ENCODE assay signal across 3 cellular contexts in genomic region chr16:20899503-20900298, GRCh38.
TF ChIP-seq lines count a peak whose summit lies in the region.

No MANE protein-coding gene starts in this region.

TF ChIP-seq in SK-N-SH, 30 proteins besides CTCF, POLR2A, EP300 and RAD21:
- no peak for TF ChIP-seq USF1 (IDR thresholded peaks at IDR 0.05; ENCODE audit: borderline replicate concordance, low read depth)

TF ChIP-seq in endothelial cell of umbilical vein, 7 proteins besides CTCF, POLR2A, EP300 and RAD21:
- no peak for TF ChIP-seq MAX (IDR thresholded peaks at IDR 0.05; ENCODE audit: insufficient read depth, insufficient read length)
- no peak for TF ChIP-seq JUN (IDR thresholded peaks at IDR 0.05; ENCODE audit: borderline replicate concordance, insufficient read depth, insufficient read length, low read depth)
- TF ChIP-seq EZH2 (IDR thresholded peaks at IDR 0.05; ENCODE audit: borderline replicate concordance, low read depth, low read length, severe bottlenecking): no peak
- no peak for TF ChIP-seq POLR2AphosphoS5 (IDR thresholded peaks at IDR 0.05; ENCODE audit: insufficient read depth, low read depth, low read length)
- no peak for TF ChIP-seq MYC (IDR thresholded peaks at IDR 0.05; ENCODE audit: low read depth, low read length)
- TF ChIP-seq FOS (IDR thresholded peaks at IDR 0.05; ENCODE audit: borderline replicate concordance, insufficient read depth, low read length): no peak
- TF ChIP-seq GATA2 (IDR thresholded peaks at IDR 0.05; ENCODE audit: insufficient read depth, insufficient read length, low read depth, low read length): peak; percentile 40
TF ChIP-seq in endothelial cell of umbilical vein: peak in this region for 1.

TF ChIP-seq in neural cell, 6 proteins besides CTCF, POLR2A, EP300 and RAD21 (continued from another document):
- TF ChIP-seq, protein P1, sequence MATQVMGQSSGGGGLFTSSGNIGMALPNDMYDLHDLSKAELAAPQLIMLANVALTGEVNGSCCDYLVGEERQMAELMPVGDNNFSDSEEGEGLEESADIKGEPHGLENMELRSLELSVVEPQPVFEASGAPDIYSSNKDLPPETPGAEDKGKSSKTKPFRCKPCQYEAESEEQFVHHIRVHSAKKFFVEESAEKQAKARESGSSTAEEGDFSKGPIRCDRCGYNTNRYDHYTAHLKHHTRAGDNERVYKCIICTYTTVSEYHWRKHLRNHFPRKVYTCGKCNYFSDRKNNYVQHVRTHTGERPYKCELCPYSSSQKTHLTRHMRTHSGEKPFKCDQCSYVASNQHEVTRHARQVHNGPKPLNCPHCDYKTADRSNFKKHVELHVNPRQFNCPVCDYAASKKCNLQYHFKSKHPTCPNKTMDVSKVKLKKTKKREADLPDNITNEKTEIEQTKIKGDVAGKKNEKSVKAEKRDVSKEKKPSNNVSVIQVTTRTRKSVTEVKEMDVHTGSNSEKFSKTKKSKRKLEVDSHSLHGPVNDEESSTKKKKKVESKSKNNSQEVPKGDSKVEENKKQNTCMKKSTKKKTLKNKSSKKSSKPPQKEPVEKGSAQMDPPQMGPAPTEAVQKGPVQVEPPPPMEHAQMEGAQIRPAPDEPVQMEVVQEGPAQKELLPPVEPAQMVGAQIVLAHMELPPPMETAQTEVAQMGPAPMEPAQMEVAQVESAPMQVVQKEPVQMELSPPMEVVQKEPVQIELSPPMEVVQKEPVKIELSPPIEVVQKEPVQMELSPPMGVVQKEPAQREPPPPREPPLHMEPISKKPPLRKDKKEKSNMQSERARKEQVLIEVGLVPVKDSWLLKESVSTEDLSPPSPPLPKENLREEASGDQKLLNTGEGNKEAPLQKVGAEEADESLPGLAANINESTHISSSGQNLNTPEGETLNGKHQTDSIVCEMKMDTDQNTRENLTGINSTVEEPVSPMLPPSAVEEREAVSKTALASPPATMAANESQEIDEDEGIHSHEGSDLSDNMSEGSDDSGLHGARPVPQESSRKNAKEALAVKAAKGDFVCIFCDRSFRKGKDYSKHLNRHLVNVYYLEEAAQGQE (IDR thresholded peaks at IDR 0.05; ENCODE audit: borderline replicate concordance): no peak
- no peak for TF ChIP-seq EZH2 (IDR thresholded peaks at IDR 0.05; ENCODE audit: borderline replicate concordance, insufficient read depth, low read length, poor library complexity, severe bottlenecking)
